In genomic region chr12:94762259-94762942, GRCh38 we compare ENCODE assay signal across 10 cellular contexts.
DNase-seq lines count a peak whose midpoint lies in the region; ATAC-seq and TF ChIP-seq lines count a peak whose summit lies in the region.
"Had no signal": no experiment of that assay in that cellular context is flagged by ENCODE, and none has a peak within 500 bp of the region (broad histone marks: within the 10 kb centered on the region; RNA-seq: fewer than 3 reads in every experiment).

No MANE protein-coding gene starts in this region.

- peaks cover 11% of the 10 kb centered on the region for H3K27me3 Mint-ChIP-seq in activated T-cell treated with anti-CD3 and anti-CD28 coated beads, Interleukin-2, amount 50 U/mL, for 72 hours (ENCODE audit: low read depth)
- peaks cover 4% of the 10 kb centered on the region for H3K27me3 Mint-ChIP-seq in activated T-cell treated with anti-CD3 and anti-CD28 coated beads, Interleukin-2, amount 50 U/mL, for 4 hours (ENCODE audit: low read depth)
- peaks cover 4% of the 10 kb centered on the region for H3K27me3 Mint-ChIP-seq in T-helper 1 cell treated with Interleukin-12 subunit alpha and Interleukin-12 subunit beta and Interleukin-4 antibody, amounts not matched to agents 30 μg/mL and 1 μg/mL, for 36 hours (ENCODE audit: low read depth)
- peaks cover 1% of the 10 kb centered on the region for H3K27me3 Mint-ChIP-seq in endodermal cell (ENCODE audit: insufficient read depth)

- peak; percentile 66 to 78 for ATAC-seq in activated T-cell treated with anti-CD3 and anti-CD28 coated beads, Interleukin-2, amount 50 U/mL, for 72 hours (replicated peaks in 1 of 2)
- ATAC-seq in activated T-cell treated with anti-CD3 and anti-CD28 coated beads, Interleukin-2, amount 50 U/mL, for 4 hours, result no peak
- ATAC-seq in HG02870 (IDR thresholded peaks at IDR 0.05; ENCODE audit: unreplicated experiment), result peak; percentile 79

- H3K4me3 Mint-ChIP-seq in activated T-cell treated with anti-CD3 and anti-CD28 coated beads, Interleukin-2, amount 50 U/mL, for 72 hours, result peak overlapping the region in 1 of 2 donors; percentile 37
- no peak overlapping the region for H3K4me3 Mint-ChIP-seq in activated T-cell treated with anti-CD3 and anti-CD28 coated beads, Interleukin-2, amount 50 U/mL, for 4 hours
- H3K4me3 Mint-ChIP-seq in T-helper 1 cell treated with Interleukin-12 subunit alpha and Interleukin-12 subunit beta and Interleukin-4 antibody, amounts not matched to agents 30 μg/mL and 1 μg/mL, for 36 hours, result no peak overlapping the region
- no peak overlapping the region for H3K4me3 Mint-ChIP-seq in endodermal cell

- no peak for TF ChIP-seq EP300 in transverse colon (IDR thresholded peaks at IDR 0.05; ENCODE audit: low read depth)

- H3K27ac ChIP-seq in transverse colon (peak overlapping the region; percentile 3 to 50 (median 16)), WERI-Rb-1 (no peak overlapping the region), endodermal cell (ENCODE audit: low read depth, low read length) (no peak overlapping the region)
- H3K27ac ChIP-seq: BLaER1 had no signal

- H3K27ac Mint-ChIP-seq in activated T-cell treated with anti-CD3 and anti-CD28 coated beads, Interleukin-2, amount 50 U/mL, for 72 hours, result no peak overlapping the region
- peak overlapping the region; percentile 69 for H3K27ac Mint-ChIP-seq in T-helper 1 cell treated with Interleukin-12 subunit alpha and Interleukin-12 subunit beta and Interleukin-4 antibody, amounts not matched to agents 30 μg/mL and 1 μg/mL, for 36 hours
- no peak overlapping the region for H3K27ac Mint-ChIP-seq in endodermal cell

- H3K36me3 Mint-ChIP-seq in activated T-cell treated with anti-CD3 and anti-CD28 coated beads, Interleukin-2, amount 50 U/mL, for 72 hours (ENCODE audit: insufficient read depth in 2 of 2), result no peaks in the 10 kb centered on the region
- H3K36me3 Mint-ChIP-seq in activated T-cell treated with anti-CD3 and anti-CD28 coated beads, Interleukin-2, amount 50 U/mL, for 4 hours (ENCODE audit: insufficient read depth), result no peaks in the 10 kb centered on the region
- H3K36me3 Mint-ChIP-seq in T-helper 1 cell treated with Interleukin-12 subunit alpha and Interleukin-12 subunit beta and Interleukin-4 antibody, amounts not matched to agents 30 μg/mL and 1 μg/mL, for 36 hours (ENCODE audit: low read depth), result no peaks in the 10 kb centered on the region
- no peaks in the 10 kb centered on the region for H3K36me3 Mint-ChIP-seq in endodermal cell (ENCODE audit: low read depth)

- no peak for DNase-seq in activated T-cell treated with anti-CD3 and anti-CD28 coated beads, Interleukin-2, amount 50 U/mL, for 72 hours
- no peak for DNase-seq in activated T-cell treated with anti-CD3 and anti-CD28 coated beads, Interleukin-2, amount 50 U/mL, for 4 hours
- DNase-seq in transverse colon (no peak), WERI-Rb-1 (no peak), endodermal cell (no peak)
- no peak for DNase-seq in stimulated activated CD4-positive, alpha-beta T cell treated with anti-CD3 and anti-CD28 coated beads, Interleukin-1b, Interleukin-23, amount 100 ng/mL, for 48 hours
- DNase-seq: mesendoderm had no signal

- TF ChIP-seq CTCF in transverse colon (IDR thresholded peaks at IDR 0.05) (no peak), WERI-Rb-1 (IDR thresholded peaks at IDR 0.05; ENCODE audit: low read depth, low read length) (no peak), endodermal cell (conservative IDR thresholded peaks at IDR 0.05) (no peak)

- intact Hi-C loops in transverse colon (cut with DNase I; ENCODE audit: low total_unique reads), result loop anchor here (10.0 kb wide), 1 partner anchor 218 kb away; no protein-coding TSS in a partner anchor

- no peaks in the 10 kb centered on the region for H3K27me3 ChIP-seq in transverse colon
- H3K27me3 ChIP-seq in WERI-Rb-1 (ENCODE audit: insufficient read depth, low read depth, severe bottlenecking), result no peaks in the 10 kb centered on the region
- H3K27me3 ChIP-seq in endodermal cell (ENCODE audit: control insufficient read depth, insufficient read depth, low read length, poor library complexity, severe bottlenecking), result no peaks in the 10 kb centered on the region
- H3K27me3 ChIP-seq: BLaER1 had no signal

- no peaks in the 10 kb centered on the region for H3K9me3 Mint-ChIP-seq in activated T-cell treated with anti-CD3 and anti-CD28 coated beads, Interleukin-2, amount 50 U/mL, for 72 hours
- no peaks in the 10 kb centered on the region for H3K9me3 Mint-ChIP-seq in activated T-cell treated with anti-CD3 and anti-CD28 coated beads, Interleukin-2, amount 50 U/mL, for 4 hours
- H3K9me3 Mint-ChIP-seq in T-helper 1 cell treated with Interleukin-12 subunit alpha and Interleukin-12 subunit beta and Interleukin-4 antibody, amounts not matched to agents 30 μg/mL and 1 μg/mL, for 36 hours, result no peaks in the 10 kb centered on the region
- H3K9me3 Mint-ChIP-seq in endodermal cell, result no peaks in the 10 kb centered on the region

- TF ChIP-seq POLR2A in transverse colon (IDR thresholded peaks at IDR 0.05), result no peak

- H3K9me3 ChIP-seq in transverse colon (no peaks in the 10 kb centered on the region), WERI-Rb-1 (ENCODE audit: severe bottlenecking) (no peaks in the 10 kb centered on the region), endodermal cell (ENCODE audit: control insufficient read depth, low read length) (no peaks in the 10 kb centered on the region)
- H3K9me3 ChIP-seq: BLaER1 had no signal

- H3K9ac ChIP-seq in endodermal cell (ENCODE audit: extremely low read depth, low read length, poor library complexity, severe bottlenecking), result no peak overlapping the region
- H3K9ac ChIP-seq: BLaER1 had no signal

- WGBS in transverse colon (ENCODE audit: low coverage in 1 of 2), 2 donors, result 39 to 45% methylated on average over 4 of the region's 4 CpGs
- WGBS in endodermal cell (ENCODE audit: insufficient coverage in 1 of 2, insufficient read length in 1 of 2), 2 experiments, result 82 to 97% methylated on average over 2 to 3 of the region's 4 CpGs

- H3K4me3 ChIP-seq in transverse colon (no peak overlapping the region), WERI-Rb-1 (ENCODE audit: low read depth, low read length) (no peak overlapping the region), endodermal cell (ENCODE audit: low read length) (no peak overlapping the region)
- H3K4me3 ChIP-seq: BLaER1 had no signal

- in situ Hi-C loops in transverse colon (cut with MboI; ENCODE audit: low pct_ligation_motif_present in 1 of 4, low pct_unique_long_range_greater_than_20kb in 1 of 4, low sequenced_read_pairs in 3 of 4), result loop anchor here in 1 of 4 donors (25.0 kb wide), 1 partner anchor 200 kb away; no protein-coding TSS in a partner anchor

- H3K4me1 ChIP-seq in transverse colon (peaks cover 0 to 7% (median 2%) of the 10 kb centered on the region in 4 donors), endodermal cell (ENCODE audit: control insufficient read depth, insufficient read depth, low read length) (no peaks in the 10 kb centered on the region)
- H3K4me1 ChIP-seq: BLaER1 had no signal

- H3K36me3 ChIP-seq in transverse colon (no peaks in the 10 kb centered on the region), WERI-Rb-1 (no peaks in the 10 kb centered on the region), endodermal cell (ENCODE audit: control insufficient read depth, insufficient read depth, low read length) (no peaks in the 10 kb centered on the region)
- H3K36me3 ChIP-seq: BLaER1 had no signal

- peaks cover 16% of the 10 kb centered on the region for H3K4me1 Mint-ChIP-seq in activated T-cell treated with anti-CD3 and anti-CD28 coated beads, Interleukin-2, amount 50 U/mL, for 72 hours (ENCODE audit: low read depth)
- peaks cover 5% of the 10 kb centered on the region for H3K4me1 Mint-ChIP-seq in activated T-cell treated with anti-CD3 and anti-CD28 coated beads, Interleukin-2, amount 50 U/mL, for 4 hours (ENCODE audit: low read depth)
- H3K4me1 Mint-ChIP-seq in T-helper 1 cell treated with Interleukin-12 subunit alpha and Interleukin-12 subunit beta and Interleukin-4 antibody, amounts not matched to agents 30 μg/mL and 1 μg/mL, for 36 hours (ENCODE audit: low read depth), result peaks cover 11% of the 10 kb centered on the region
- peaks cover 3% of the 10 kb centered on the region for H3K4me1 Mint-ChIP-seq in endodermal cell

Comparison
In these comparisons a context has a peak if more than half of its experiments do, and no peak if none do; other contexts are left out.
1. ATAC-seq: peak in activated T-cell treated with anti-CD3 and anti-CD28 coated beads, Interleukin-2, amount 50 U/mL, for 72 hours (2 of 2) and HG02870 (single experiment); none in activated T-cell treated with anti-CD3 and anti-CD28 coated beads, Interleukin-2, amount 50 U/mL, for 4 hours (0 of 2).
2. H3K27ac ChIP-seq: peak in transverse colon (4 of 4); none in WERI-Rb-1 (single experiment) and endodermal cell (single experiment).